In genomic region chr5:10914741-10915480, GRCh38 we compare ENCODE assay signal across 17 cellular contexts.
DNase-seq lines count a peak whose midpoint lies in the region; ATAC-seq and TF ChIP-seq lines count a peak whose summit lies in the region.
"Had no signal": no experiment of that assay in that cellular context is flagged by ENCODE, and none has a peak within 500 bp of the region (broad histone marks: within the 10 kb centered on the region; RNA-seq: fewer than 3 reads in every experiment).

No MANE protein-coding gene starts in this region.

- H3K9ac ChIP-seq in PC-3 (ENCODE audit: low read length) = no peak overlapping the region; the same call in 1 of the 2 replicates
- H3K9ac ChIP-seq: BLaER1 treated with 17β-estradiol and CSF1 and Interleukin-3, amounts not matched to agents 10 nM and 100 nM had no signal

- H3K36me3 ChIP-seq in PC-3 (ENCODE audit: low read depth, low read length) (no peaks in the 10 kb centered on the region), esophagus squamous epithelium (no peaks in the 10 kb centered on the region)
- H3K36me3 ChIP-seq: BLaER1 treated with 17β-estradiol and CSF1 and Interleukin-3, amounts not matched to agents 10 nM and 100 nM; SJSA1 had no signal

- TF ChIP-seq CTCF in AG10803 (conservative IDR thresholded peaks at IDR 0.05; ENCODE audit: low read length) (no peak), PC-3 (conservative IDR thresholded peaks at IDR 0.05; ENCODE audit: low read depth, low read length) (no peak), esophagus squamous epithelium (IDR thresholded peaks at IDR 0.05) (no peak)

- BruUV-seq in PC-3 (replicated peaks; lab: Mats Ljungman, UMichigan) = no TSS peak

- ATAC-seq in PC-3 = peak; percentile 45
- ATAC-seq in HG03457 (IDR thresholded peaks at IDR 0.05; ENCODE audit: unreplicated experiment) = no peak
- ATAC-seq: CD8-positive, alpha-beta T cell had no signal

- H3K79me2 ChIP-seq in PC-3 (ENCODE audit: low read length) = no peaks in the 10 kb centered on the region

- H3K27me3 ChIP-seq in PC-3 (ENCODE audit: low read length) = no peaks in the 10 kb centered on the region
- no peaks in the 10 kb centered on the region for H3K27me3 ChIP-seq in esophagus squamous epithelium
- H3K27me3 ChIP-seq: BLaER1 treated with 17β-estradiol and CSF1 and Interleukin-3, amounts not matched to agents 10 nM and 100 nM; SJSA1 had no signal

- POLR2A ChIA-PET in PC-3 (lab: Charles Lee; ENCODE audit: unreplicated experiment) = no interaction called here

- 72 to 73% methylated on average over 9 of the region's 9 CpGs for WGBS in esophagus squamous epithelium, 2 donors

- H3K4me3 ChIP-seq in AG10803 (ENCODE audit: low read length) (no peak overlapping the region), PC-3 (ENCODE audit: low read length) (peak overlapping the region; percentile 12; the same call in 1 of the 2 replicates), esophagus squamous epithelium (no peak overlapping the region)
- H3K4me3 ChIP-seq: BLaER1 treated with 17β-estradiol and CSF1 and Interleukin-3, amounts not matched to agents 10 nM and 100 nM; SJSA1 had no signal

- H4K20me1 ChIP-seq in PC-3 (ENCODE audit: low read length) = no peaks in the 10 kb centered on the region
- H4K20me1 ChIP-seq: BLaER1 treated with 17β-estradiol and CSF1 and Interleukin-3, amounts not matched to agents 10 nM and 100 nM had no signal

- H3K4me1 ChIP-seq in PC-3 (ENCODE audit: insufficient read depth, low read length) (peaks cover 34% of the 10 kb centered on the region), esophagus squamous epithelium (no peaks in the 10 kb centered on the region)

- no peaks in the 10 kb centered on the region; the same call in 1 of the 2 replicates for H3K9me2 ChIP-seq in PC-3 (replicated peaks; ENCODE audit: low read length)

- peaks cover 10% of the 10 kb centered on the region for H3F3A ChIP-seq in PC-3 (ENCODE audit: low read length, unreplicated experiment)

- DNase-seq in AG10803 (ENCODE audit: low read depth) (peak; percentile 59), GM04504 (ENCODE audit: low read depth) (peak; percentile 26), PC-3 (peak; percentile 88), astrocyte of the hippocampus (ENCODE audit: low read depth, low spot score) (peak; percentile 55), esophagus squamous epithelium (lab: John Stamatoyannopoulos, UW) (no peak)
- no peak for DNase-seq in effector CD4-positive, alpha-beta T cell
- DNase-seq in central memory CD4-positive, alpha-beta T cell = no peak
- DNase-seq: Calu3; CD8-positive, alpha-beta T cell; NCI-H1417 treated with DMSO at 0.1 percent for 48 hours; NCI-H187 treated with DMSO at 0.1 percent for 48 hours; NCI-H2227 treated with DMSO at 0.1 percent for 48 hours; NCI-H510A treated with DMSO at 0.1 percent for 48 hours; NCI-H774 had no signal

- intact Hi-C loops in PC-3 (cut with micrococcal nuclease) = loop anchor here (2.0 to 10.0 kb wide), 5 partner anchors 38 to 218 kb away; partner anchors contain the start of gene DAP
- intact Hi-C loops in esophagus squamous epithelium (cut with DNase I) = no loop called here

- TF ChIP-seq POLR2A in esophagus squamous epithelium (IDR thresholded peaks at IDR 0.05) = no peak

- no peaks in the 10 kb centered on the region for H3K9me3 ChIP-seq in PC-3 (ENCODE audit: low read length)
- H3K9me3 ChIP-seq in esophagus squamous epithelium = no peaks in the 10 kb centered on the region
- H3K9me3 ChIP-seq: BLaER1 treated with 17β-estradiol and CSF1 and Interleukin-3, amounts not matched to agents 10 nM and 100 nM; SJSA1 had no signal

- CTCF ChIA-PET in PC-3 (lab: Charles Lee) = interaction anchor here (0.6 kb wide), 1 partner anchor 1922 kb away, joined by 3 read pairs; no protein-coding TSS in a partner anchor

- H3K27ac ChIP-seq in PC-3 (ENCODE audit: low read length) (peak overlapping the region; percentile 64), esophagus squamous epithelium (no peak overlapping the region)
- H3K27ac ChIP-seq: SJSA1 had no signal

- peak overlapping the region; percentile 37 for H2AFZ ChIP-seq in PC-3 (ENCODE audit: low read length)

- peak overlapping the region; percentile 74 for H3K4me2 ChIP-seq in PC-3 (ENCODE audit: low read length)

Comparison
In these comparisons a context has a peak if more than half of its experiments do, and no peak if none do; other contexts are left out.
1. DNase-seq: peak in AG10803 (single experiment), GM04504 (single experiment), PC-3 (single experiment) and astrocyte of the hippocampus (single experiment); none in effector CD4-positive, alpha-beta T cell (single experiment), central memory CD4-positive, alpha-beta T cell (single experiment) and esophagus squamous epithelium (single experiment).